ENCODE assay signal across 1 cellular context in genomic region chr5:1119312-1119831, GRCh38.
TF ChIP-seq lines count a peak whose summit lies in the region.

No MANE protein-coding gene starts in this region.

TF ChIP-seq in HepG2, 621 proteins besides CTCF, POLR2A, EP300 and RAD21 (continued from another document and continues in another):
- TF ChIP-seq ZNF691 (CRISPR knock-in tag; IDR thresholded peaks at IDR 0.05; ENCODE audit: borderline replicate concordance, low read depth), result peak; percentile 84; the same call in 1 of the 2 replicates
- no peak for TF ChIP-seq ZSCAN20 (CRISPR knock-in tag; IDR thresholded peaks at IDR 0.05; ENCODE audit: borderline replicate concordance)
- 0 out of 2 replicates have a peak, but pooled peaks have one; percentile 19 for TF ChIP-seq ZC3H13 (CRISPR knock-in tag; IDR thresholded peaks at IDR 0.05)
- TF ChIP-seq ZNF24 (IDR thresholded peaks at IDR 0.05), result no peak
- TF ChIP-seq XRCC5 (optimal IDR thresholded peaks at IDR 0.05; ENCODE audit: low read length), result peak; percentile 51
- 0 out of 2 replicates have a peak, but pooled peaks have one; percentile 28 for TF ChIP-seq YEATS2 (CRISPR knock-in tag; IDR thresholded peaks at IDR 0.05; ENCODE audit: borderline replicate concordance)
- no peak for TF ChIP-seq ZNF121 (CRISPR knock-in tag; IDR thresholded peaks at IDR 0.05)
- TF ChIP-seq ATF6 (CRISPR knock-in tag; conservative IDR thresholded peaks at IDR 0.05), result no peak
- TF ChIP-seq FOXC1 (CRISPR knock-in tag; IDR thresholded peaks at IDR 0.05; ENCODE audit: borderline replicate concordance), result no peak
- no peak for TF ChIP-seq USF2 (IDR thresholded peaks at IDR 0.05; ENCODE audit: low read depth, low read length)
- no peak for TF ChIP-seq USF2 (CRISPR knock-in tag; IDR thresholded peaks at IDR 0.05; ENCODE audit: borderline replicate concordance)
- TF ChIP-seq ETV5 (CRISPR knock-in tag; IDR thresholded peaks at IDR 0.05; ENCODE audit: borderline replicate concordance), result peak; percentile 58; the same call in 1 of the 2 replicates
- no peak for TF ChIP-seq BCLAF1 (IDR thresholded peaks at IDR 0.05)
- TF ChIP-seq MED13 (CRISPR knock-in tag; IDR thresholded peaks at IDR 0.05), result no peak
- no peak for TF ChIP-seq BORCS8-MEF2B (CRISPR knock-in tag; IDR thresholded peaks at IDR 0.05)
- TF ChIP-seq ZNF782 (CRISPR knock-in tag; IDR thresholded peaks at IDR 0.05; ENCODE audit: borderline replicate concordance), result no peak
- TF ChIP-seq SNRNP70 (IDR thresholded peaks at IDR 0.05; ENCODE audit: low read depth, low read length), result no peak
- 0 out of 2 replicates have a peak, but pooled peaks have one; percentile 29 for TF ChIP-seq ZNF280D (CRISPR knock-in tag; IDR thresholded peaks at IDR 0.05)
- no peak for TF ChIP-seq KDM1A (CRISPR knock-in tag; IDR thresholded peaks at IDR 0.05)
- TF ChIP-seq ZNF816 (CRISPR knock-in tag; IDR thresholded peaks at IDR 0.05; ENCODE audit: borderline replicate concordance), result no peak
- TF ChIP-seq NR3C1 (CRISPR knock-in tag; IDR thresholded peaks at IDR 0.05), result no peak
- no peak for TF ChIP-seq MAFG (CRISPR knock-in tag; IDR thresholded peaks at IDR 0.05)
- no peak for TF ChIP-seq AKAP8 (CRISPR knock-in tag; IDR thresholded peaks at IDR 0.05)
- no peak for TF ChIP-seq FOXK2 (IDR thresholded peaks at IDR 0.05)
- peak; percentile 76 for TF ChIP-seq MAX (IDR thresholded peaks at IDR 0.05)
- TF ChIP-seq ZNF367 (CRISPR knock-in tag; IDR thresholded peaks at IDR 0.05; ENCODE audit: borderline replicate concordance), result no peak
- TF ChIP-seq ZNF777 (CRISPR knock-in tag; IDR thresholded peaks at IDR 0.05), result peak; percentile 85
- TF ChIP-seq ZKSCAN8 (CRISPR knock-in tag; IDR thresholded peaks at IDR 0.05; ENCODE audit: borderline replicate concordance), result no peak
- no peak for TF ChIP-seq TFDP2 (CRISPR knock-in tag; IDR thresholded peaks at IDR 0.05)
- TF ChIP-seq ZNF576 (CRISPR knock-in tag; IDR thresholded peaks at IDR 0.05), result no peak
- TF ChIP-seq ZNF577 (CRISPR knock-in tag; IDR thresholded peaks at IDR 0.05; ENCODE audit: borderline replicate concordance, low read depth), result no peak
- TF ChIP-seq ZFP62 (CRISPR knock-in tag; IDR thresholded peaks at IDR 0.05), result no peak
- peak; percentile 78 for TF ChIP-seq RARA (CRISPR knock-in tag; IDR thresholded peaks at IDR 0.05)
- TF ChIP-seq NFIB (CRISPR knock-in tag; IDR thresholded peaks at IDR 0.05; ENCODE audit: borderline replicate concordance), result no peak
- no peak for TF ChIP-seq ZNF143 (CRISPR knock-in tag; IDR thresholded peaks at IDR 0.05)
- TF ChIP-seq HMGXB3 (CRISPR knock-in tag; IDR thresholded peaks at IDR 0.05; ENCODE audit: borderline replicate concordance), result no peak
- no peak for TF ChIP-seq ZNF703 (CRISPR knock-in tag; IDR thresholded peaks at IDR 0.05; ENCODE audit: borderline replicate concordance)
- 0 out of 2 replicates have a peak, but pooled peaks have one; percentile 68 for TF ChIP-seq ZNF160 (CRISPR knock-in tag; IDR thresholded peaks at IDR 0.05)
- TF ChIP-seq DMTF1 (CRISPR knock-in tag; IDR thresholded peaks at IDR 0.05), result no peak
- peak; percentile 43; the same call in 1 of the 2 replicates for TF ChIP-seq ZNF614 (CRISPR knock-in tag; IDR thresholded peaks at IDR 0.05; ENCODE audit: borderline replicate concordance)
- TF ChIP-seq ZNF329 (CRISPR knock-in tag; IDR thresholded peaks at IDR 0.05; ENCODE audit: low read depth), result no peak
- 0 out of 2 replicates have a peak, but pooled peaks have one; percentile 7 for TF ChIP-seq ZNF629 (CRISPR knock-in tag; conservative IDR thresholded peaks at IDR 0.05)
- TF ChIP-seq ZSCAN31 (CRISPR knock-in tag; IDR thresholded peaks at IDR 0.05; ENCODE audit: low read depth), result no peak
- TF ChIP-seq TGIF2 (CRISPR knock-in tag; IDR thresholded peaks at IDR 0.05), result no peak
- no peak for TF ChIP-seq MLLT10 (CRISPR knock-in tag; IDR thresholded peaks at IDR 0.05)
